ENCODE assay signal across 1 cellular context in the genomic region with DNA sequence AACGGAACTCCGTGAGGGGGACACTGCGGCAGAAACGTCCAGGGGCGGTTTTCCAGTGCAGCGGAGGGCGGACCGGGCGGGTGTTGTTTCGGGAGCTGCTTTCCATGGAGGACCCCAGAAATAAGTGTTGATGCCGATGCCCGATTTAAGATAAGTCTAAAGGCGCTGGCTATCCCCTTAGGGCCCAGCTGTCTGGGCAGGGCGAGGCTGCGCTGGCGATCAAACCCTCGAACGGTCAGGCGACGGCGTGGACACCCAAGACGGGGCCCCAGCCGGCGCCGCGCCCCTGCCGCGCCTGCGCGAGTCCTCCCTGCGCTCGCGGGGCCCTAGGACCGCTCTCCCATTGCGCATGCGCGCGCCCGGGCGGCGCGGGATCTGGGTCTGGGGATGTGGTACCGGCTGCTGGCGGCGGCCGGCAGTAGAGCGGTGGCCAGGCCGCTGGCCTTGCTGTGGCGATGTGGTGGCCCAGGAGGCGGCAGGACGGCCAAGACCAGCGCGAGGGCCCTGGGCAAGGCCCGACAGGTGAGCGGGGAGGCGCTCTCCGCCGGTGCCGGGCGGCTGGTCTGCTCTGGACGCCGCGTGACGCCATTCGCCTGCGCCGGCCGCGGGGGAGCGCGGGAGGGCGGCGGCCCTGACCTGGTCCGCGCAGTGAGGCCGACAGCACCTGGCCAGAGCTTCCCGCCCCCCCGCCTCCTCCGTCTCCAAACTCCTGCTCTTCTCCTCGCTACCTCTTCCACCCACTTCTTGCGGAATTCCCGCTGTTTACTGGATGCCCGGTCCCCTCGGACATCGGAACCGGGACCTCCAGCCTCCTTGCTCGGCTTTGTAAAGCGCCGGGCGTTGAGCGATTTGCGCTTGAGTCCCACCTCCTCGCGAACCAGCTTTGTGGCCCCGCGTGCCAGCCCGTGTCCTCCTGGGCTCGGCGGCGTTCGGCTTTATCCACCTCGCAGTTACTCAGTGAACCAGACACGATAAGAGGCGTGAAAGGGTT.
TF ChIP-seq lines count a peak whose summit lies in the region.

No MANE protein-coding gene starts in this region.

TF ChIP-seq in HepG2, 621 proteins besides CTCF, POLR2A, EP300 and RAD21 (continued from another document and continues in another):
- TF ChIP-seq, protein P1, sequence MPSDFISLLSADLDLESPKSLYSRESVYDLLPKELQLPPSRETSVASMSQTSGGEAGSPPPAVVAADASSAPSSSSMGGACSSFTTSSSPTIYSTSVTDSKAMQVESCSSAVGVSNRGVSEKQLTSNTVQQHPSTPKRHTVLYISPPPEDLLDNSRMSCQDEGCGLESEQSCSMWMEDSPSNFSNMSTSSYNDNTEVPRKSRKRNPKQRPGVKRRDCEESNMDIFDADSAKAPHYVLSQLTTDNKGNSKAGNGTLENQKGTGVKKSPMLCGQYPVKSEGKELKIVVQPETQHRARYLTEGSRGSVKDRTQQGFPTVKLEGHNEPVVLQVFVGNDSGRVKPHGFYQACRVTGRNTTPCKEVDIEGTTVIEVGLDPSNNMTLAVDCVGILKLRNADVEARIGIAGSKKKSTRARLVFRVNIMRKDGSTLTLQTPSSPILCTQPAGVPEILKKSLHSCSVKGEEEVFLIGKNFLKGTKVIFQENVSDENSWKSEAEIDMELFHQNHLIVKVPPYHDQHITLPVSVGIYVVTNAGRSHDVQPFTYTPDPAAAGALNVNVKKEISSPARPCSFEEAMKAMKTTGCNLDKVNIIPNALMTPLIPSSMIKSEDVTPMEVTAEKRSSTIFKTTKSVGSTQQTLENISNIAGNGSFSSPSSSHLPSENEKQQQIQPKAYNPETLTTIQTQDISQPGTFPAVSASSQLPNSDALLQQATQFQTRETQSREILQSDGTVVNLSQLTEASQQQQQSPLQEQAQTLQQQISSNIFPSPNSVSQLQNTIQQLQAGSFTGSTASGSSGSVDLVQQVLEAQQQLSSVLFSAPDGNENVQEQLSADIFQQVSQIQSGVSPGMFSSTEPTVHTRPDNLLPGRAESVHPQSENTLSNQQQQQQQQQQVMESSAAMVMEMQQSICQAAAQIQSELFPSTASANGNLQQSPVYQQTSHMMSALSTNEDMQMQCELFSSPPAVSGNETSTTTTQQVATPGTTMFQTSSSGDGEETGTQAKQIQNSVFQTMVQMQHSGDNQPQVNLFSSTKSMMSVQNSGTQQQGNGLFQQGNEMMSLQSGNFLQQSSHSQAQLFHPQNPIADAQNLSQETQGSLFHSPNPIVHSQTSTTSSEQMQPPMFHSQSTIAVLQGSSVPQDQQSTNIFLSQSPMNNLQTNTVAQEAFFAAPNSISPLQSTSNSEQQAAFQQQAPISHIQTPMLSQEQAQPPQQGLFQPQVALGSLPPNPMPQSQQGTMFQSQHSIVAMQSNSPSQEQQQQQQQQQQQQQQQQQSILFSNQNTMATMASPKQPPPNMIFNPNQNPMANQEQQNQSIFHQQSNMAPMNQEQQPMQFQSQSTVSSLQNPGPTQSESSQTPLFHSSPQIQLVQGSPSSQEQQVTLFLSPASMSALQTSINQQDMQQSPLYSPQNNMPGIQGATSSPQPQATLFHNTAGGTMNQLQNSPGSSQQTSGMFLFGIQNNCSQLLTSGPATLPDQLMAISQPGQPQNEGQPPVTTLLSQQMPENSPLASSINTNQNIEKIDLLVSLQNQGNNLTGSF (CRISPR knock-in tag; IDR thresholded peaks at IDR 0.05) = peak; percentile 14; the same call in 1 of the 2 replicates
- TF ChIP-seq, protein P2, sequence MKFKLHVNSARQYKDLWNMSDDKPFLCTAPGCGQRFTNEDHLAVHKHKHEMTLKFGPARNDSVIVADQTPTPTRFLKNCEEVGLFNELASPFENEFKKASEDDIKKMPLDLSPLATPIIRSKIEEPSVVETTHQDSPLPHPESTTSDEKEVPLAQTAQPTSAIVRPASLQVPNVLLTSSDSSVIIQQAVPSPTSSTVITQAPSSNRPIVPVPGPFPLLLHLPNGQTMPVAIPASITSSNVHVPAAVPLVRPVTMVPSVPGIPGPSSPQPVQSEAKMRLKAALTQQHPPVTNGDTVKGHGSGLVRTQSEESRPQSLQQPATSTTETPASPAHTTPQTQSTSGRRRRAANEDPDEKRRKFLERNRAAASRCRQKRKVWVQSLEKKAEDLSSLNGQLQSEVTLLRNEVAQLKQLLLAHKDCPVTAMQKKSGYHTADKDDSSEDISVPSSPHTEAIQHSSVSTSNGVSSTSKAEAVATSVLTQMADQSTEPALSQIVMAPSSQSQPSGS (CRISPR knock-in tag; IDR thresholded peaks at IDR 0.05) = peak; percentile 82; the same call in 1 of the 2 replicates
- TF ChIP-seq TBX2 (CRISPR knock-in tag; IDR thresholded peaks at IDR 0.05; ENCODE audit: borderline replicate concordance) (peak; percentile 46; the same call in 1 of the 2 replicates), ZNF556 (CRISPR knock-in tag; IDR thresholded peaks at IDR 0.05; ENCODE audit: borderline replicate concordance) (peak; percentile 77), ESRRA (CRISPR knock-in tag; IDR thresholded peaks at IDR 0.05; ENCODE audit: low read depth) (peak; percentile 82; the same call in 1 of the 2 replicates), HNRNPLL (IDR thresholded peaks at IDR 0.05; ENCODE audit: low read depth, low read length, poor library complexity, severe bottlenecking) (peak; percentile 84), ZNF766 (CRISPR knock-in tag; IDR thresholded peaks at IDR 0.05; ENCODE audit: borderline replicate concordance) (peak; percentile 85), ATAD3A (CRISPR knock-in tag; IDR thresholded peaks at IDR 0.05) (no peak), MAF1 (CRISPR knock-in tag; IDR thresholded peaks at IDR 0.05; ENCODE audit: borderline replicate concordance) (peak; percentile 87; the same call in 1 of the 2 replicates), NR2C2 (CRISPR knock-in tag; IDR thresholded peaks at IDR 0.05; ENCODE audit: borderline replicate concordance) (peak; percentile 91), KLF12 (CRISPR knock-in tag; IDR thresholded peaks at IDR 0.05; ENCODE audit: borderline replicate concordance) (peak; percentile 96; the same call in 1 of the 2 replicates), NR3C1 (CRISPR knock-in tag; IDR thresholded peaks at IDR 0.05) (no peak), FOXA3 (CRISPR knock-in tag; IDR thresholded peaks at IDR 0.05) (peak; percentile 31; the same call in 1 of the 2 replicates), RBAK (CRISPR knock-in tag; IDR thresholded peaks at IDR 0.05) (no peak), ZNF260 (CRISPR knock-in tag; IDR thresholded peaks at IDR 0.05; ENCODE audit: borderline replicate concordance, low read depth) (no peak), ZNF629 (CRISPR knock-in tag; conservative IDR thresholded peaks at IDR 0.05) (peak; percentile 25; the same call in 1 of the 2 replicates), JDP2 (CRISPR knock-in tag; IDR thresholded peaks at IDR 0.05; ENCODE audit: borderline replicate concordance) (no peak)
- TF ChIP-seq, protein P3, sequence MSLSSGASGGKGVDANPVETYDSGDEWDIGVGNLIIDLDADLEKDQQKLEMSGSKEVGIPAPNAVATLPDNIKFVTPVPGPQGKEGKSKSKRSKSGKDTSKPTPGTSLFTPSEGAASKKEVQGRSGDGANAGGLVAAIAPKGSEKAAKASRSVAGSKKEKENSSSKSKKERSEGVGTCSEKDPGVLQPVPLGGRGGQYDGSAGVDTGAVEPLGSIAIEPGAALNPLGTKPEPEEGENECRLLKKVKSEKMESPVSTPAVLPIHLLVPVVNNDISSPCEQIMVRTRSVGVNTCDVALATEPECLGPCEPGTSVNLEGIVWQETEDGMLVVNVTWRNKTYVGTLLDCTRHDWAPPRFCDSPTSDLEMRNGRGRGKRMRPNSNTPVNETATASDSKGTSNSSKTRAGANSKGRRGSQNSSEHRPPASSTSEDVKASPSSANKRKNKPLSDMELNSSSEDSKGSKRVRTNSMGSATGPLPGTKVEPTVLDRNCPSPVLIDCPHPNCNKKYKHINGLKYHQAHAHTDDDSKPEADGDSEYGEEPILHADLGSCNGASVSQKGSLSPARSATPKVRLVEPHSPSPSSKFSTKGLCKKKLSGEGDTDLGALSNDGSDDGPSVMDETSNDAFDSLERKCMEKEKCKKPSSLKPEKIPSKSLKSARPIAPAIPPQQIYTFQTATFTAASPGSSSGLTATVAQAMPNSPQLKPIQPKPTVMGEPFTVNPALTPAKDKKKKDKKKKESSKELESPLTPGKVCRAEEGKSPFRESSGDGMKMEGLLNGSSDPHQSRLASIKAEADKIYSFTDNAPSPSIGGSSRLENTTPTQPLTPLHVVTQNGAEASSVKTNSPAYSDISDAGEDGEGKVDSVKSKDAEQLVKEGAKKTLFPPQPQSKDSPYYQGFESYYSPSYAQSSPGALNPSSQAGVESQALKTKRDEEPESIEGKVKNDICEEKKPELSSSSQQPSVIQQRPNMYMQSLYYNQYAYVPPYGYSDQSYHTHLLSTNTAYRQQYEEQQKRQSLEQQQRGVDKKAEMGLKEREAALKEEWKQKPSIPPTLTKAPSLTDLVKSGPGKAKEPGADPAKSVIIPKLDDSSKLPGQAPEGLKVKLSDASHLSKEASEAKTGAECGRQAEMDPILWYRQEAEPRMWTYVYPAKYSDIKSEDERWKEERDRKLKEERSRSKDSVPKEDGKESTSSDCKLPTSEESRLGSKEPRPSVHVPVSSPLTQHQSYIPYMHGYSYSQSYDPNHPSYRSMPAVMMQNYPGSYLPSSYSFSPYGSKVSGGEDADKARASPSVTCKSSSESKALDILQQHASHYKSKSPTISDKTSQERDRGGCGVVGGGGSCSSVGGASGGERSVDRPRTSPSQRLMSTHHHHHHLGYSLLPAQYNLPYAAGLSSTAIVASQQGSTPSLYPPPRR (CRISPR knock-in tag; IDR thresholded peaks at IDR 0.05; ENCODE audit: borderline replicate concordance) = peak; percentile 41; the same call in 1 of the 2 replicates
- TF ChIP-seq, protein P4, sequence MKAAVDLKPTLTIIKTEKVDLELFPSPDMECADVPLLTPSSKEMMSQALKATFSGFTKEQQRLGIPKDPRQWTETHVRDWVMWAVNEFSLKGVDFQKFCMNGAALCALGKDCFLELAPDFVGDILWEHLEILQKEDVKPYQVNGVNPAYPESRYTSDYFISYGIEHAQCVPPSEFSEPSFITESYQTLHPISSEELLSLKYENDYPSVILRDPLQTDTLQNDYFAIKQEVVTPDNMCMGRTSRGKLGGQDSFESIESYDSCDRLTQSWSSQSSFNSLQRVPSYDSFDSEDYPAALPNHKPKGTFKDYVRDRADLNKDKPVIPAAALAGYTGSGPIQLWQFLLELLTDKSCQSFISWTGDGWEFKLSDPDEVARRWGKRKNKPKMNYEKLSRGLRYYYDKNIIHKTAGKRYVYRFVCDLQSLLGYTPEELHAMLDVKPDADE (CRISPR knock-in tag; IDR thresholded peaks at IDR 0.05) = no peak; the same call in none of the 2 replicates
- TF ChIP-seq, protein P5, sequence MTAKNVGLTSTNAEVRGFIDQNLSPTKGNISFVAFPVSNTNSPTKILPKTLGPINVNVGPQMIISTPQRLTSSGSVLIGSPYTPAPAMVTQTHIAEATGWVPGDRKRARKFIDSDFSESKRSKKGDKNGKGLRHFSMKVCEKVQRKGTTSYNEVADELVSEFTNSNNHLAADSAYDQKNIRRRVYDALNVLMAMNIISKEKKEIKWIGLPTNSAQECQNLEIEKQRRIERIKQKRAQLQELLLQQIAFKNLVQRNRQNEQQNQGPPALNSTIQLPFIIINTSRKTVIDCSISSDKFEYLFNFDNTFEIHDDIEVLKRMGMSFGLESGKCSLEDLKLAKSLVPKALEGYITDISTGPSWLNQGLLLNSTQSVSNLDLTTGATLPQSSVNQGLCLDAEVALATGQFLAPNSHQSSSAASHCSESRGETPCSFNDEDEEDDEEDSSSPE (CRISPR knock-in tag; IDR thresholded peaks at IDR 0.05) = peak; percentile 91
- TF ChIP-seq, protein P6, sequence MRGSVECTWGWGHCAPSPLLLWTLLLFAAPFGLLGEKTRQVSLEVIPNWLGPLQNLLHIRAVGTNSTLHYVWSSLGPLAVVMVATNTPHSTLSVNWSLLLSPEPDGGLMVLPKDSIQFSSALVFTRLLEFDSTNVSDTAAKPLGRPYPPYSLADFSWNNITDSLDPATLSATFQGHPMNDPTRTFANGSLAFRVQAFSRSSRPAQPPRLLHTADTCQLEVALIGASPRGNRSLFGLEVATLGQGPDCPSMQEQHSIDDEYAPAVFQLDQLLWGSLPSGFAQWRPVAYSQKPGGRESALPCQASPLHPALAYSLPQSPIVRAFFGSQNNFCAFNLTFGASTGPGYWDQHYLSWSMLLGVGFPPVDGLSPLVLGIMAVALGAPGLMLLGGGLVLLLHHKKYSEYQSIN (CRISPR knock-in tag; IDR thresholded peaks at IDR 0.05; ENCODE audit: borderline replicate concordance) = 0 out of 2 replicates have a peak, but pooled peaks have one; percentile 32
- TF ChIP-seq, protein P7, sequence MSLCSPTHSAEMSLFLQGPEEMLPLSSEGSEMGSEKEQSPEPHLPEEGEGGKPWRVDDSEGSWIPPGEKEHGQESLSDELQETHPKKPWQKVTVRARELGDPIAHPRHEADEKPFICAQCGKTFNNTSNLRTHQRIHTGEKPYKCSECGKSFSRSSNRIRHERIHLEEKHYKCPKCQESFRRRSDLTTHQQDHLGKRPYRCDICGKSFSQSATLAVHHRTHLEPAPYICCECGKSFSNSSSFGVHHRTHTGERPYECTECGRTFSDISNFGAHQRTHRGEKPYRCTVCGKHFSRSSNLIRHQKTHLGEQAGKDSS (CRISPR knock-in tag; IDR thresholded peaks at IDR 0.05; ENCODE audit: borderline replicate concordance, low read depth) = no peak
- TF ChIP-seq, protein P8, sequence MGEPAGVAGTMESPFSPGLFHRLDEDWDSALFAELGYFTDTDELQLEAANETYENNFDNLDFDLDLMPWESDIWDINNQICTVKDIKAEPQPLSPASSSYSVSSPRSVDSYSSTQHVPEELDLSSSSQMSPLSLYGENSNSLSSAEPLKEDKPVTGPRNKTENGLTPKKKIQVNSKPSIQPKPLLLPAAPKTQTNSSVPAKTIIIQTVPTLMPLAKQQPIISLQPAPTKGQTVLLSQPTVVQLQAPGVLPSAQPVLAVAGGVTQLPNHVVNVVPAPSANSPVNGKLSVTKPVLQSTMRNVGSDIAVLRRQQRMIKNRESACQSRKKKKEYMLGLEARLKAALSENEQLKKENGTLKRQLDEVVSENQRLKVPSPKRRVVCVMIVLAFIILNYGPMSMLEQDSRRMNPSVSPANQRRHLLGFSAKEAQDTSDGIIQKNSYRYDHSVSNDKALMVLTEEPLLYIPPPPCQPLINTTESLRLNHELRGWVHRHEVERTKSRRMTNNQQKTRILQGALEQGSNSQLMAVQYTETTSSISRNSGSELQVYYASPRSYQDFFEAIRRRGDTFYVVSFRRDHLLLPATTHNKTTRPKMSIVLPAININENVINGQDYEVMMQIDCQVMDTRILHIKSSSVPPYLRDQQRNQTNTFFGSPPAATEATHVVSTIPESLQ (CRISPR knock-in tag; conservative IDR thresholded peaks at IDR 0.05) = peak; percentile 48; the same call in 1 of the 2 replicates
- TF ChIP-seq, protein P9, sequence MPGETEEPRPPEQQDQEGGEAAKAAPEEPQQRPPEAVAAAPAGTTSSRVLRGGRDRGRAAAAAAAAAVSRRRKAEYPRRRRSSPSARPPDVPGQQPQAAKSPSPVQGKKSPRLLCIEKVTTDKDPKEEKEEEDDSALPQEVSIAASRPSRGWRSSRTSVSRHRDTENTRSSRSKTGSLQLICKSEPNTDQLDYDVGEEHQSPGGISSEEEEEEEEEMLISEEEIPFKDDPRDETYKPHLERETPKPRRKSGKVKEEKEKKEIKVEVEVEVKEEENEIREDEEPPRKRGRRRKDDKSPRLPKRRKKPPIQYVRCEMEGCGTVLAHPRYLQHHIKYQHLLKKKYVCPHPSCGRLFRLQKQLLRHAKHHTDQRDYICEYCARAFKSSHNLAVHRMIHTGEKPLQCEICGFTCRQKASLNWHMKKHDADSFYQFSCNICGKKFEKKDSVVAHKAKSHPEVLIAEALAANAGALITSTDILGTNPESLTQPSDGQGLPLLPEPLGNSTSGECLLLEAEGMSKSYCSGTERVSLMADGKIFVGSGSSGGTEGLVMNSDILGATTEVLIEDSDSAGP (CRISPR knock-in tag; IDR thresholded peaks at IDR 0.05; ENCODE audit: borderline replicate concordance) = peak; percentile 61; the same call in 1 of the 2 replicates
